In genomic region chr4:26410385-26411293, GRCh38 we compare ENCODE assay signal across 8 cellular contexts.
A peak's percentile ranks its signal among the peaks of the same experiment; 100 is the strongest.
DNase-seq lines count a peak whose midpoint lies in the region; ATAC-seq, FAIRE-seq and TF ChIP-seq lines count a peak whose summit lies in the region.

No MANE protein-coding gene starts in this region.

- intact Hi-C loops in pancreas (cut with DNase I), result loop anchor here in 1 of 3 donors (5.0 kb wide), 1 partner anchor 328 kb away; no protein-coding TSS in a partner anchor

- H3K27ac ChIP-seq in pancreas, result no peak overlapping the region

- H3K27me3 ChIP-seq in H7 (ENCODE audit: control insufficient read depth, insufficient read depth, low read length) (no peaks in the 10 kb centered on the region), pancreas (no peaks in the 10 kb centered on the region)

- H3K27me3 Mint-ChIP-seq in T-helper 17 cell, result no peaks in the 10 kb centered on the region

- H3K4me1 ChIP-seq in pancreas, result peaks cover 0 to 20% (median 15%) of the 10 kb centered on the region in 3 donors

- TF ChIP-seq CTCF in pancreas (IDR thresholded peaks at IDR 0.05), result peak in 3 of 4 donors; percentile 39 to 47 (median 46)

- H3K36me3 ChIP-seq in H7 (replicated peaks; ENCODE audit: control insufficient read depth, insufficient read depth, low read length) (peaks cover 2% of the 10 kb centered on the region), pancreas (peaks cover 0 to 10% (median 0%) of the 10 kb centered on the region in 3 donors)

- WGBS in pancreas, 2 donors, result 1 to 7% methylated on average over 2 of the region's 2 CpGs

- peak; percentile 97 for FAIRE-seq in pancreas (lab: Jason Lieb, UNC)

- peaks cover 3% of the 10 kb centered on the region for H3K36me3 Mint-ChIP-seq in T-helper 17 cell (ENCODE audit: low read depth)

- no peaks in the 10 kb centered on the region for H3K4me1 Mint-ChIP-seq in T-helper 17 cell

- ATAC-seq in T-helper 17 cell (peak; percentile 59), pancreas (peak in 3 of 4 donors; percentile 57 to 70 (median 65)), GM21786 (IDR thresholded peaks at IDR 0.05; ENCODE audit: unreplicated experiment) (no peak)

- H3K9me3 ChIP-seq in T-helper 17 cell (ENCODE audit: control insufficient read depth, low read length, poor library complexity, severe bottlenecking) (no peaks in the 10 kb centered on the region), pancreas (peaks cover 0 to 4% (median 0%) of the 10 kb centered on the region in 4 donors)

- no peak overlapping the region for H3K4me3 ChIP-seq in H7 (ENCODE audit: insufficient read depth, low read depth, low read length)
- no peak overlapping the region for H3K4me3 ChIP-seq in pancreas

- DNase-seq in stimulated activated CD4-positive, alpha-beta T cell treated with anti-CD3 and anti-CD28 coated beads, Interleukin-15, amount 100 ng/mL, for 24 hours, result peak; percentile 22
- no peak for DNase-seq in stimulated activated CD4-positive, alpha-beta T cell treated with anti-CD3 and anti-CD28 coated beads, Interleukin-1b, Interleukin-23, amount 100 ng/mL, for 48 hours
- peak; percentile 21 for DNase-seq in H7
- DNase-seq in NCI-H1694 (lab: John Stamatoyannopoulos, UW), result peak; percentile 44
- peak in 1 of 3 donors; percentile 19 for DNase-seq in T-helper 17 cell
- peak; percentile 51 for DNase-seq in fibroblast of the conjunctiva (ENCODE audit: low read depth)
- peak in 1 of 6 donors; percentile 36 for DNase-seq in pancreas

- no peak overlapping the region for H3K27ac Mint-ChIP-seq in T-helper 17 cell

- H3K4me3 Mint-ChIP-seq in T-helper 17 cell, result no peak overlapping the region
